In genomic region chr3:37453393-37454391, GRCh38 we compare ENCODE assay signal across 9 cellular contexts. TPM values are rescaled to one million over a fixed set of nuclear protein-coding genes. Genes with fewer than 3 reads are reported as not detected.
DNase-seq lines count a peak whose midpoint lies in the region; ATAC-seq and TF ChIP-seq lines count a peak whose summit lies in the region.
"Had no signal": no experiment of that assay in that cellular context is flagged by ENCODE, and none has a peak within 500 bp of the region (broad histone marks: within the 10 kb centered on the region; RNA-seq: fewer than 3 reads in every experiment).

No MANE protein-coding gene starts in this region.

- POLR2A ChIA-PET in CD4-positive, alpha-beta memory T cell (lab: Charles Lee; ENCODE audit: partially characterized antibody), result no interaction called here

- H3K27ac ChIP-seq in CD4-positive, alpha-beta memory T cell (ENCODE audit: low read depth, low read length), result no peak overlapping the region
- peak overlapping the region; percentile 29 for H3K27ac ChIP-seq in parathyroid adenoma

- no peak overlapping the region for H3K9ac ChIP-seq in parathyroid adenoma

- H3K27me3 Mint-ChIP-seq in CD4-positive, alpha-beta memory T cell, result peaks cover 48 to 66% of the 10 kb centered on the region in 2 donors

- H3K9me3 Mint-ChIP-seq in CD4-positive, alpha-beta memory T cell, result peaks cover 0 to 3% (median 0%) of the 10 kb centered on the region in 8 donors
- H3K9me3 Mint-ChIP-seq: activated naive CD4-positive, alpha-beta T cell treated with anti-CD3 and anti-CD28 coated beads for 36 hours had no signal

- peaks cover 31% of the 10 kb centered on the region for H3K27me3 ChIP-seq in CD4-positive, alpha-beta memory T cell (ENCODE audit: insufficient read depth, low read length)
- peaks cover 3% of the 10 kb centered on the region for H3K27me3 ChIP-seq in parathyroid adenoma (ENCODE audit: control insufficient read depth, insufficient read depth, low read length)

- H3K4me3 ChIP-seq in CD4-positive, alpha-beta memory T cell (ENCODE audit: low read length in 2 of 2), result no peak overlapping the region
- no peak overlapping the region for H3K4me3 ChIP-seq in parathyroid adenoma (ENCODE audit: low read depth, low read length)

- no peaks in the 10 kb centered on the region for H3K36me3 Mint-ChIP-seq in CD4-positive, alpha-beta memory T cell

- no peaks in the 10 kb centered on the region for H3K79me2 ChIP-seq in parathyroid adenoma

- intact Hi-C loops in CD4-positive, alpha-beta memory T cell (cut with micrococcal nuclease), result no loop called here
- intact Hi-C loops in cardiac septum (cut with DNase I), result no loop called here

- DNase-seq in CD4-positive, alpha-beta memory T cell, result no peak
- peak; percentile 23 for DNase-seq in RPMI8226
- peak; percentile 88 for DNase-seq in cardiac septum (ENCODE audit: low spot score)
- DNase-seq in SHP77 (lab: John Stamatoyannopoulos, UW), result no peak
- DNase-seq: activated naive CD4-positive, alpha-beta T cell treated with anti-CD3 and anti-CD28 coated beads for 36 hours had no signal

- no peaks in the 10 kb centered on the region for H3K9me3 ChIP-seq in CD4-positive, alpha-beta memory T cell (ENCODE audit: control insufficient read depth in 1 of 2, low read length in 2 of 2)
- H3K9me3 ChIP-seq in parathyroid adenoma (ENCODE audit: control insufficient read depth, low read length), result no peaks in the 10 kb centered on the region

- H3K4me1 ChIP-seq in CD4-positive, alpha-beta memory T cell (ENCODE audit: insufficient read depth, low read length), result peaks cover 6% of the 10 kb centered on the region
- peaks cover 5% of the 10 kb centered on the region for H3K4me1 ChIP-seq in parathyroid adenoma

- peaks cover 8 to 14% (median 11%) of the 10 kb centered on the region in 4 donors for H3K4me1 Mint-ChIP-seq in CD4-positive, alpha-beta memory T cell

- no peak for ATAC-seq in GM21529 (IDR thresholded peaks at IDR 0.05; ENCODE audit: unreplicated experiment)
- no peak for ATAC-seq in GM18861 (IDR thresholded peaks at IDR 0.05; ENCODE audit: unreplicated experiment)
- ATAC-seq in HG03457 (IDR thresholded peaks at IDR 0.05; ENCODE audit: unreplicated experiment), result no peak

- no peak for TF ChIP-seq CTCF in parathyroid adenoma (IDR thresholded peaks at IDR 0.05)

- H3K27ac Mint-ChIP-seq in CD4-positive, alpha-beta memory T cell, result no peak overlapping the region
- H3K27ac Mint-ChIP-seq: activated naive CD4-positive, alpha-beta T cell treated with anti-CD3 and anti-CD28 coated beads for 36 hours had no signal

- CTCF ChIA-PET in CD4-positive, alpha-beta memory T cell (lab: Charles Lee; ENCODE audit: partially characterized antibody), result interaction anchor here (1.5 kb wide), 1 partner anchor 12 kb away, joined by 4 read pairs; no protein-coding TSS in a partner anchor

- peak overlapping the region; percentile 91 for H2AFZ ChIP-seq in parathyroid adenoma

- peak overlapping the region in 5 of 8 donors; percentile 6 to 67 (median 47) for H3K4me3 Mint-ChIP-seq in CD4-positive, alpha-beta memory T cell
- H3K4me3 Mint-ChIP-seq: activated naive CD4-positive, alpha-beta T cell treated with anti-CD3 and anti-CD28 coated beads for 36 hours had no signal

- no peaks in the 10 kb centered on the region for H3K36me3 ChIP-seq in CD4-positive, alpha-beta memory T cell (ENCODE audit: insufficient read depth, low read length)
- no peaks in the 10 kb centered on the region for H3K36me3 ChIP-seq in parathyroid adenoma (ENCODE audit: control insufficient read depth, insufficient read depth, low read length)

- no peak overlapping the region for H3K4me2 ChIP-seq in parathyroid adenoma (ENCODE audit: low read length)

RNA-seq across cellular contexts. Expression of gene ITGA9, which starts 1.8 kb away (rescaled TPM):
- total RNA-seq in CD4-positive, alpha-beta memory T cell, result under 1 TPM; 0.08 to 0.17 TPM
- polyA plus RNA-seq in CD4-positive, alpha-beta memory T cell, result not detected
- 85.0 TPM for total RNA-seq in cardiac septum

Comparison
In these comparisons a context has a peak if more than half of its experiments do, and no peak if none do; other contexts are left out.
1. DNase-seq: peak in RPMI8226 (single experiment) and cardiac septum (single experiment); none in CD4-positive, alpha-beta memory T cell (0 of 5) and SHP77 (0 of 2).
2. RNA of gene ITGA9, which starts 1.8 kb away (total RNA-seq): 85.0 TPM in cardiac septum (single experiment); 0.08 to 0.17 TPM in CD4-positive, alpha-beta memory T cell; every median in the first group is over 10 times any median in the second.